Comparison of ENCODE assay signal across 1 cellular context in the genomic region with DNA sequence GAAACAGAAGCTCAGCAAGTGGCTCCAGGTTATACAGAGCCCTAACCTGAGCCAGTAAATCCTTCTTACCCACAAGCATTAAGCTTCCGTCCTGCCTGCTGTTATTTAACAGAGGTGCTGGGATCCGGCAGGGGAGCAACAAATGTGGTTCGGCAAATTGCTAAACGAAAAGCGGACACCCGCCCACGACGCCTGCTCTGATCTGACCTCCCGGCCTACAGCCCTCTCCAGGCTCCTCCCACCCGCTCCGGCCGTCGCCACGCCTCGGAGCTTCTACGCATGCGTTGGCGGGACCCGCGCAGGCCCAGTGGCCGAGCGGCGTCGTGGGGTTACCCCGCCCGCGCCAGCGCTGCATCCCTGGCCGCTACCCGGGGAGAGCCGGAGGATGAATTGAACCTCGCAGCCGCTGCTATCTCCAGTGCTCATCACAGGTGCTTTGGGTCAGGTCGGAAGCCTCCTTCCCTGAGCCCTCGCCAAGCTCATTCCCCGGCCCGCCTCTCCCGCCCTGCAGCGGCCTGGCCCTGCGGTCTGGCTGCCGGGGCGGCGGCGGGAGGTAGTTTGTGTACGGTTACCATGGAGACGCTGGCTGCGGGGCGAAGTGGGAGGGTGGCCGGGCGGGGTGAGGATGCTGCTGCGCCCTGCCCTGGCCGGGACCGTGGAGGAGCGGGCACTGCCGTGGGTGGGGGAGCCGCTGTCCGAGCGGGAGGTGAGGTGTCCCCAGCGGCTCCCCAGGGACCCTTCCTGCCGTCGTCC.
TF ChIP-seq lines count a peak whose summit lies in the region.

A gene with protein sequence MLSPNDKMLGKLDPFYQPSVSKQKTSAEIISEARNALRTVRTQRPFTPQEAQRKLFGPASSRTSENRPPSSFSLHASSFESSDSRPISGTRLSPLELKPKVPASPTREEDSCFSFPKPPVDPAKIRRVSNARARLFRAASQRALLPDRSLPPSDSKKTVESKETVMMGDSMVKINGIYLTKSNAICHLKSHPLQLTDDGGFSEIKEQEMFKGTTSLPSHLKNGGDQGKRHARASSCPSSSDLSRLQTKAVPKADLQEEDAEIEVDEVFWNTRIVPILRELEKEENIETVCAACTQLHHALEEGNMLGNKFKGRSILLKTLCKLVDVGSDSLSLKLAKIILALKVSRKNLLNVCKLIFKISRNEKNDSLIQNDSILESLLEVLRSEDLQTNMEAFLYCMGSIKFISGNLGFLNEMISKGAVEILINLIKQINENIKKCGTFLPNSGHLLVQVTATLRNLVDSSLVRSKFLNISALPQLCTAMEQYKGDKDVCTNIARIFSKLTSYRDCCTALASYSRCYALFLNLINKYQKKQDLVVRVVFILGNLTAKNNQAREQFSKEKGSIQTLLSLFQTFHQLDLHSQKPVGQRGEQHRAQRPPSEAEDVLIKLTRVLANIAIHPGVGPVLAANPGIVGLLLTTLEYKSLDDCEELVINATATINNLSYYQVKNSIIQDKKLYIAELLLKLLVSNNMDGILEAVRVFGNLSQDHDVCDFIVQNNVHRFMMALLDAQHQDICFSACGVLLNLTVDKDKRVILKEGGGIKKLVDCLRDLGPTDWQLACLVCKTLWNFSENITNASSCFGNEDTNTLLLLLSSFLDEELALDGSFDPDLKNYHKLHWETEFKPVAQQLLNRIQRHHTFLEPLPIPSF (plus strand): TSS at position 307 of the 753 bp plus-strand sequence. CDS start 5,846 bp downstream, outside the sequence.

TF ChIP-seq in HEK293, 187 proteins besides CTCF, POLR2A, EP300 and RAD21 (continued from another document and continues in another):
- TF ChIP-seq ZBTB49 (tag by site-specific recombination; IDR thresholded peaks at IDR 0.05; ENCODE audit: low read depth) (no peak), ZNF175 (tag by site-specific recombination; IDR thresholded peaks at IDR 0.05) (no peak), ZNF394 (tag by site-specific recombination; IDR thresholded peaks at IDR 0.05; ENCODE audit: borderline replicate concordance) (no peak), ZNF248 (tag by site-specific recombination; IDR thresholded peaks at IDR 0.05) (no peak), ZSCAN30 (tag by site-specific recombination; IDR thresholded peaks at IDR 0.05) (peak; percentile 46; the same call in 1 of the 2 replicates), ZNF292 (tag by site-specific recombination; IDR thresholded peaks at IDR 0.05; ENCODE audit: borderline replicate concordance, low read depth) (no peak), SALL2 (tag by site-specific recombination; IDR thresholded peaks at IDR 0.05; ENCODE audit: borderline replicate concordance) (no peak), ZNF600 (tag by site-specific recombination; IDR thresholded peaks at IDR 0.05) (peak; percentile 85), ZNF843 (tag by site-specific recombination; IDR thresholded peaks at IDR 0.05) (no peak), ZNF214 (tag by site-specific recombination; IDR thresholded peaks at IDR 0.05; ENCODE audit: borderline replicate concordance) (no peak), ZNF514 (tag by site-specific recombination; IDR thresholded peaks at IDR 0.05) (no peak), ZNF239 (tag by site-specific recombination; IDR thresholded peaks at IDR 0.05) (no peak), GLI2 (tag by site-specific recombination; IDR thresholded peaks at IDR 0.05; ENCODE audit: borderline replicate concordance, low read depth) (no peak), ZBTB7A (tag by site-specific recombination; IDR thresholded peaks at IDR 0.05; ENCODE audit: low read depth) (no peak), KLF16 (tag by site-specific recombination; IDR thresholded peaks at IDR 0.05) (peak; percentile 65; the same call in 1 of the 2 replicates), ZNF521 (tag by site-specific recombination; IDR thresholded peaks at IDR 0.05) (no peak), ZNF571 (tag by site-specific recombination; IDR thresholded peaks at IDR 0.05) (no peak), ZNF585B (tag by site-specific recombination; IDR thresholded peaks at IDR 0.05) (no peak), ZNF692 (tag by site-specific recombination; IDR thresholded peaks at IDR 0.05) (peak; percentile 49; the same call in 1 of the 2 replicates), HOXD13 (CRISPR knock-in tag; IDR thresholded peaks at IDR 0.05; ENCODE audit: borderline replicate concordance) (no peak), ZNF114 (tag by site-specific recombination; IDR thresholded peaks at IDR 0.05) (no peak), ZNF654 (tag by site-specific recombination; IDR thresholded peaks at IDR 0.05; ENCODE audit: low read depth) (no peak), ZNF37A (tag by site-specific recombination; IDR thresholded peaks at IDR 0.05) (no peak), ZNF2 (tag by site-specific recombination; IDR thresholded peaks at IDR 0.05) (peak; percentile 93)
- TF ChIP-seq, protein P1, sequence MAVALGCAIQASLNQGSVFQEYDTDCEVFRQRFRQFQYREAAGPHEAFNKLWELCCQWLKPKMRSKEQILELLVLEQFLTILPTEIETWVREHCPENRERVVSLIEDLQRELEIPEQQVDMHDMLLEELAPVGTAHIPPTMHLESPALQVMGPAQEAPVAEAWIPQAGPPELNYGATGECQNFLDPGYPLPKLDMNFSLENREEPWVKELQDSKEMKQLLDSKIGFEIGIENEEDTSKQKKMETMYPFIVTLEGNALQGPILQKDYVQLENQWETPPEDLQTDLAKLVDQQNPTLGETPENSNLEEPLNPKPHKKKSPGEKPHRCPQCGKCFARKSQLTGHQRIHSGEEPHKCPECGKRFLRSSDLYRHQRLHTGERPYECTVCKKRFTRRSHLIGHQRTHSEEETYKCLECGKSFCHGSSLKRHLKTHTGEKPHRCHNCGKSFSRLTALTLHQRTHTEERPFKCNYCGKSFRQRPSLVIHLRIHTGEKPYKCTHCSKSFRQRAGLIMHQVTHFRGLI (tag by site-specific recombination; IDR thresholded peaks at IDR 0.05), result 0 out of 2 replicates have a peak, but pooled peaks have one; percentile 23
- TF ChIP-seq, protein P2, sequence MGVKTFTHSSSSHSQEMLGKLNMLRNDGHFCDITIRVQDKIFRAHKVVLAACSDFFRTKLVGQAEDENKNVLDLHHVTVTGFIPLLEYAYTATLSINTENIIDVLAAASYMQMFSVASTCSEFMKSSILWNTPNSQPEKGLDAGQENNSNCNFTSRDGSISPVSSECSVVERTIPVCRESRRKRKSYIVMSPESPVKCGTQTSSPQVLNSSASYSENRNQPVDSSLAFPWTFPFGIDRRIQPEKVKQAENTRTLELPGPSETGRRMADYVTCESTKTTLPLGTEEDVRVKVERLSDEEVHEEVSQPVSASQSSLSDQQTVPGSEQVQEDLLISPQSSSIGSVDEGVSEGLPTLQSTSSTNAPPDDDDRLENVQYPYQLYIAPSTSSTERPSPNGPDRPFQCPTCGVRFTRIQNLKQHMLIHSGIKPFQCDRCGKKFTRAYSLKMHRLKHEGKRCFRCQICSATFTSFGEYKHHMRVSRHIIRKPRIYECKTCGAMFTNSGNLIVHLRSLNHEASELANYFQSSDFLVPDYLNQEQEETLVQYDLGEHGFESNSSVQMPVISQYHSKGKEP (tag by site-specific recombination; IDR thresholded peaks at IDR 0.05), result no peak
- TF ChIP-seq, protein P3, sequence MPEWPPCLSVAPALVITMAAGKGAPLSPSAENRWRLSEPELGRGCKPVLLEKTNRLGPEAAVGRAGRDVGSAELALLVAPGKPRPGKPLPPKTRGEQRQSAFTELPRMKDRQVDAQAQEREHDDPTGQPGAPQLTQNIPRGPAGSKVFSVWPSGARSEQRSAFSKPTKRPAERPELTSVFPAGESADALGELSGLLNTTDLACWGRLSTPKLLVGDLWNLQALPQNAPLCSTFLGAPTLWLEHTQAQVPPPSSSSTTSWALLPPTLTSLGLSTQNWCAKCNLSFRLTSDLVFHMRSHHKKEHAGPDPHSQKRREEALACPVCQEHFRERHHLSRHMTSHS (tag by site-specific recombination; IDR thresholded peaks at IDR 0.05), result no peak
- TF ChIP-seq, protein P4, sequence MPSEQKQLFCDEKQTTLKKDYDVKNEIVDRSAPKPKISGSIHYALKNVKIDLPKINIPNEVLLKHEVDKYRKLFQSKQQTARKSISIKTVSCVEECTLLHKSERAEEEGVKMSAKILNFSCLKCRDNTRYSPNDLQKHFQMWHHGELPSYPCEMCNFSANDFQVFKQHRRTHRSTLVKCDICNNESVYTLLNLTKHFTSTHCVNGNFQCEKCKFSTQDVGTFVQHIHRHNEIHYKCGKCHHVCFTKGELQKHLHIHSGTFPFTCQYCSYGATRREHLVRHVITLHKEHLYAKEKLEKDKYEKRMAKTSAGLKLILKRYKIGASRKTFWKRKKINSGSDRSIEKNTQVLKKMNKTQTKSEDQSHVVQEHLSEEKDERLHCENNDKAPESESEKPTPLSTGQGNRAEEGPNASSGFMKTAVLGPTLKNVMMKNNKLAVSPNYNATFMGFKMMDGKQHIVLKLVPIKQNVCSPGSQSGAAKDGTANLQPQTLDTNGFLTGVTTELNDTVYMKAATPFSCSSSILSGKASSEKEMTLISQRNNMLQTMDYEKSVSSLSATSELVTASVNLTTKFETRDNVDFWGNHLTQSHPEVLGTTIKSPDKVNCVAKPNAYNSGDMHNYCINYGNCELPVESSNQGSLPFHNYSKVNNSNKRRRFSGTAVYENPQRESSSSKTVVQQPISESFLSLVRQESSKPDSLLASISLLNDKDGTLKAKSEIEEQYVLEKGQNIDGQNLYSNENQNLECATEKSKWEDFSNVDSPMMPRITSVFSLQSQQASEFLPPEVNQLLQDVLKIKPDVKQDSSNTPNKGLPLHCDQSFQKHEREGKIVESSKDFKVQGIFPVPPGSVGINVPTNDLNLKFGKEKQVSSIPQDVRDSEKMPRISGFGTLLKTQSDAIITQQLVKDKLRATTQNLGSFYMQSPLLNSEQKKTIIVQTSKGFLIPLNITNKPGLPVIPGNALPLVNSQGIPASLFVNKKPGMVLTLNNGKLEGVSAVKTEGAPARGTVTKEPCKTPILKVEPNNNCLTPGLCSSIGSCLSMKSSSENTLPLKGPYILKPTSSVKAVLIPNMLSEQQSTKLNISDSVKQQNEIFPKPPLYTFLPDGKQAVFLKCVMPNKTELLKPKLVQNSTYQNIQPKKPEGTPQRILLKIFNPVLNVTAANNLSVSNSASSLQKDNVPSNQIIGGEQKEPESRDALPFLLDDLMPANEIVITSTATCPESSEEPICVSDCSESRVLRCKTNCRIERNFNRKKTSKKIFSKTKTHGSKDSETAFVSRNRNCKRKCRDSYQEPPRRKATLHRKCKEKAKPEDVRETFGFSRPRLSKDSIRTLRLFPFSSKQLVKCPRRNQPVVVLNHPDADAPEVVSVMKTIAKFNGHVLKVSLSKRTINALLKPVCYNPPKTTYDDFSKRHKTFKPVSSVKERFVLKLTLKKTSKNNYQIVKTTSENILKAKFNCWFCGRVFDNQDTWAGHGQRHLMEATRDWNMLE (tag by site-specific recombination; conservative IDR thresholded peaks at IDR 0.05; ENCODE audit: low read depth), result no peak
- TF ChIP-seq, protein P5, sequence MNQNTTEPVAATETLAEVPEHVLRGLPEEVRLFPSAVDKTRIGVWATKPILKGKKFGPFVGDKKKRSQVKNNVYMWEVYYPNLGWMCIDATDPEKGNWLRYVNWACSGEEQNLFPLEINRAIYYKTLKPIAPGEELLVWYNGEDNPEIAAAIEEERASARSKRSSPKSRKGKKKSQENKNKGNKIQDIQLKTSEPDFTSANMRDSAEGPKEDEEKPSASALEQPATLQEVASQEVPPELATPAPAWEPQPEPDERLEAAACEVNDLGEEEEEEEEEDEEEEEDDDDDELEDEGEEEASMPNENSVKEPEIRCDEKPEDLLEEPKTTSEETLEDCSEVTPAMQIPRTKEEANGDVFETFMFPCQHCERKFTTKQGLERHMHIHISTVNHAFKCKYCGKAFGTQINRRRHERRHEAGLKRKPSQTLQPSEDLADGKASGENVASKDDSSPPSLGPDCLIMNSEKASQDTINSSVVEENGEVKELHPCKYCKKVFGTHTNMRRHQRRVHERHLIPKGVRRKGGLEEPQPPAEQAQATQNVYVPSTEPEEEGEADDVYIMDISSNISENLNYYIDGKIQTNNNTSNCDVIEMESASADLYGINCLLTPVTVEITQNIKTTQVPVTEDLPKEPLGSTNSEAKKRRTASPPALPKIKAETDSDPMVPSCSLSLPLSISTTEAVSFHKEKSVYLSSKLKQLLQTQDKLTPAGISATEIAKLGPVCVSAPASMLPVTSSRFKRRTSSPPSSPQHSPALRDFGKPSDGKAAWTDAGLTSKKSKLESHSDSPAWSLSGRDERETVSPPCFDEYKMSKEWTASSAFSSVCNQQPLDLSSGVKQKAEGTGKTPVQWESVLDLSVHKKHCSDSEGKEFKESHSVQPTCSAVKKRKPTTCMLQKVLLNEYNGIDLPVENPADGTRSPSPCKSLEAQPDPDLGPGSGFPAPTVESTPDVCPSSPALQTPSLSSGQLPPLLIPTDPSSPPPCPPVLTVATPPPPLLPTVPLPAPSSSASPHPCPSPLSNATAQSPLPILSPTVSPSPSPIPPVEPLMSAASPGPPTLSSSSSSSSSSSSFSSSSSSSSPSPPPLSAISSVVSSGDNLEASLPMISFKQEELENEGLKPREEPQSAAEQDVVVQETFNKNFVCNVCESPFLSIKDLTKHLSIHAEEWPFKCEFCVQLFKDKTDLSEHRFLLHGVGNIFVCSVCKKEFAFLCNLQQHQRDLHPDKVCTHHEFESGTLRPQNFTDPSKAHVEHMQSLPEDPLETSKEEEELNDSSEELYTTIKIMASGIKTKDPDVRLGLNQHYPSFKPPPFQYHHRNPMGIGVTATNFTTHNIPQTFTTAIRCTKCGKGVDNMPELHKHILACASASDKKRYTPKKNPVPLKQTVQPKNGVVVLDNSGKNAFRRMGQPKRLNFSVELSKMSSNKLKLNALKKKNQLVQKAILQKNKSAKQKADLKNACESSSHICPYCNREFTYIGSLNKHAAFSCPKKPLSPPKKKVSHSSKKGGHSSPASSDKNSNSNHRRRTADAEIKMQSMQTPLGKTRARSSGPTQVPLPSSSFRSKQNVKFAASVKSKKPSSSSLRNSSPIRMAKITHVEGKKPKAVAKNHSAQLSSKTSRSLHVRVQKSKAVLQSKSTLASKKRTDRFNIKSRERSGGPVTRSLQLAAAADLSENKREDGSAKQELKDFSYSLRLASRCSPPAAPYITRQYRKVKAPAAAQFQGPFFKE (tag by site-specific recombination; IDR thresholded peaks at IDR 0.05; ENCODE audit: borderline replicate concordance), result no peak
